Comparison of ENCODE assay signal across 12 cellular contexts in genomic region chr11:128524172-128524571, GRCh38.
DNase-seq lines count a peak whose midpoint lies in the region; ATAC-seq and TF ChIP-seq lines count a peak whose summit lies in the region.
"Had no signal": no experiment of that assay in that cellular context is flagged by ENCODE, and none has a peak within 500 bp of the region (broad histone marks: within the 10 kb centered on the region; RNA-seq: fewer than 3 reads in every experiment).

No MANE protein-coding gene starts in this region.

- H3K4ac ChIP-seq in IMR-90 (ENCODE audit: low read depth, low read length): peak overlapping the region; percentile 98; the same call in 1 of the 2 replicates

- 0 out of 2 replicates have a peak, but pooled peaks have one; percentile 6 for TF ChIP-seq CTCF in BE2C (IDR thresholded peaks at IDR 0.05; ENCODE audit: low read depth, low read length)
- TF ChIP-seq CTCF in IMR-90 (conservative IDR thresholded peaks at IDR 0.05; ENCODE audit: low read depth, low read length): no peak
- no peak for TF ChIP-seq CTCF in brain (conservative IDR thresholded peaks at IDR 0.05)
- TF ChIP-seq CTCF in natural killer cell (IDR thresholded peaks at IDR 0.05): no peak
- no peak for TF ChIP-seq CTCF in hepatocyte (IDR thresholded peaks at IDR 0.05; ENCODE audit: poor library complexity)

- H3K23ac ChIP-seq in IMR-90 (ENCODE audit: low read depth, low read length): peak overlapping the region; percentile 99; the same call in 1 of the 2 replicates

- H3K4me2 ChIP-seq in IMR-90 (ENCODE audit: low read depth, low read length): peak overlapping the region; percentile 45; the same call in 1 of the 2 replicates
- H3K4me2 ChIP-seq in hepatocyte: no peak overlapping the region

- no peak for TF ChIP-seq RAD21 in IMR-90 (IDR thresholded peaks at IDR 0.05; ENCODE audit: low read length)

- DNase-seq in BE2C (no peak), IMR-90 (no peak), natural killer cell (no peak), hepatocyte (ENCODE audit: low spot score) (no peak), NCI-H2171 (lab: John Stamatoyannopoulos, UW) (no peak), substantia nigra (lab: John Stamatoyannopoulos, UW) (no peak)
- DNase-seq: activated CD4-positive, CD25-positive, alpha-beta regulatory T cell treated with anti-CD3 and anti-CD28 coated beads, Interleukin-2, amount 50 U/mL, for 72 hours; NCI-H1105 treated with DMSO at 0.1 percent for 48 hours; stimulated activated CD4-positive, alpha-beta T cell treated with anti-CD3 and anti-CD28 coated beads, Interleukin-4, amount 100 ng/mL, for 1 hour; upper lobe of left lung had no signal

- H3K27me3 ChIP-seq in BE2C (no peaks in the 10 kb centered on the region), IMR-90 (ENCODE audit: control insufficient read depth, insufficient read depth, low read length) (no peaks in the 10 kb centered on the region), hepatocyte (no peaks in the 10 kb centered on the region)
- H3K27me3 ChIP-seq: upper lobe of left lung had no signal

- no peaks in the 10 kb centered on the region for H3K36me3 Mint-ChIP-seq in brain
- H3K36me3 Mint-ChIP-seq in natural killer cell: peaks cover 12% of the 10 kb centered on the region

- no peak overlapping the region for H3K9ac ChIP-seq in IMR-90 (ENCODE audit: low read depth, low read length)

- no peaks in the 10 kb centered on the region for H3K9me2 ChIP-seq in hepatocyte (replicated peaks; ENCODE audit: insufficient read depth)

- H3K9me1 ChIP-seq in IMR-90 (ENCODE audit: insufficient read depth, low read length): peaks cover 3% of the 10 kb centered on the region

- H3K4me3 ChIP-seq in BE2C (ENCODE audit: low read depth, low read length) (no peak overlapping the region), IMR-90 (ENCODE audit: insufficient read depth, low read depth, low read length) (no peak overlapping the region), hepatocyte (no peak overlapping the region)
- H3K4me3 ChIP-seq: upper lobe of left lung had no signal

- H3K27me3 Mint-ChIP-seq in brain (peaks cover 98% of the 10 kb centered on the region), natural killer cell (ENCODE audit: low read depth in 2 of 2) (no peaks in the 10 kb centered on the region)

- H4K91ac ChIP-seq in IMR-90 (ENCODE audit: insufficient read depth, low read depth, low read length): peak overlapping the region; percentile 5; the same call in 1 of the 2 replicates

- peak overlapping the region; percentile 97 for H3K14ac ChIP-seq in IMR-90 (replicated peaks; ENCODE audit: low read depth, low read length)

- no peak overlapping the region for H2AFZ ChIP-seq in IMR-90 (replicated peaks; ENCODE audit: low read length, poor library complexity)
- no peak overlapping the region for H2AFZ ChIP-seq in hepatocyte

- H3K27ac Mint-ChIP-seq in brain (peak overlapping the region in 1 of 5 experiments; percentile 82), natural killer cell (peak overlapping the region; percentile 98 to 99)

- H4K8ac ChIP-seq in IMR-90 (ENCODE audit: low read depth in 2 of 2, low read length in 2 of 2): peak overlapping the region in 1 of 2 experiments; percentile 49; a peak in 2 of 4 replicates

- WGBS in IMR-90 (ENCODE audit: extremely low coverage in 2 of 2, insufficient read length in 1 of 2), 2 experiments: no CpG with 5 or more reads among the region's 4 CpGs
- WGBS in hepatocyte (ENCODE audit: low lambda C conversion rate, missing lambda C conversion rate): 88% methylated on average over 4 of the region's 4 CpGs

- dilution Hi-C loops in IMR-90 (cut with HindIII; ENCODE audit: low sequenced_read_pairs, unreplicated experiment): no loop called here

- H4K20me1 ChIP-seq in IMR-90 (ENCODE audit: insufficient read depth, low read length) (peaks cover 11% of the 10 kb centered on the region; the same call in 1 of the 2 replicates), hepatocyte (ENCODE audit: insufficient read depth, poor library complexity, severe bottlenecking) (no peaks in the 10 kb centered on the region)

- H3K27ac ChIP-seq in IMR-90 (ENCODE audit: insufficient read depth, low read length): no peak overlapping the region
- H3K27ac ChIP-seq in hepatocyte: no peak overlapping the region
- H3K27ac ChIP-seq in substantia nigra (ENCODE audit: low read depth, low read length, poor library complexity, severe bottlenecking): no peak overlapping the region

- no peaks in the 10 kb centered on the region for H3K9me3 ChIP-seq in BE2C
- H3K9me3 ChIP-seq in IMR-90 (ENCODE audit: control insufficient read depth, insufficient read depth, low read length): no peaks in the 10 kb centered on the region
- no peaks in the 10 kb centered on the region for H3K9me3 ChIP-seq in hepatocyte (ENCODE audit: low read depth)
- H3K9me3 ChIP-seq: upper lobe of left lung had no signal

- in situ Hi-C loops in IMR-90 (cut with MboI; ENCODE audit: low sequenced_read_pairs): loop anchor here (25.0 kb wide), 1 partner anchor 487 kb away; no protein-coding TSS in a partner anchor

- BruUV-seq in IMR-90 (replicated peaks; lab: Mats Ljungman, UMichigan): no TSS peak

- H2AK5ac ChIP-seq in IMR-90 (ENCODE audit: low read depth, low read length): peak overlapping the region; percentile 81

- no peak overlapping the region for H2AK9ac ChIP-seq in IMR-90 (replicated peaks; ENCODE audit: low read depth, low read length, poor library complexity)

- ATAC-seq in IMR-90 (ENCODE audit: low read depth): no peak
- ATAC-seq in natural killer cell: no peak
- ATAC-seq in GM21526 (IDR thresholded peaks at IDR 0.05; ENCODE audit: low FRiP score, unreplicated experiment): no peak

- peak overlapping the region in 4 of 5 experiments; percentile 14 to 70 (median 44) for H3K4me3 Mint-ChIP-seq in brain
- H3K4me3 Mint-ChIP-seq in natural killer cell: peak overlapping the region; percentile 39

- H4K5ac ChIP-seq in IMR-90 (ENCODE audit: low read depth, low read length): peak overlapping the region; percentile 15; the same call in 1 of the 2 replicates

- peaks cover 0 to 12% of the 10 kb centered on the region in 2 experiments; a peak in 2 of 4 replicates for H3K79me1 ChIP-seq in IMR-90 (ENCODE audit: low read depth in 1 of 2, low read length in 2 of 2)

- no peak overlapping the region for H3K56ac ChIP-seq in IMR-90 (ENCODE audit: extremely low read depth, insufficient read depth, low read length)

- H3K18ac ChIP-seq in IMR-90 (ENCODE audit: low read depth, low read length): peak overlapping the region; percentile 98; the same call in 1 of the 2 replicates

- H2BK20ac ChIP-seq in IMR-90 (ENCODE audit: low read depth, low read length): peak overlapping the region; percentile 96

- no peaks in the 10 kb centered on the region for H3K36me3 ChIP-seq in BE2C
- no peaks in the 10 kb centered on the region for H3K36me3 ChIP-seq in IMR-90 (ENCODE audit: control insufficient read depth, insufficient read depth, low read length)
- H3K36me3 ChIP-seq in hepatocyte (replicated peaks; ENCODE audit: insufficient read depth, low read depth): no peaks in the 10 kb centered on the region
- H3K36me3 ChIP-seq: upper lobe of left lung had no signal

- H2BK15ac ChIP-seq in IMR-90 (ENCODE audit: low read depth, low read length): peak overlapping the region; percentile 45; the same call in 2 of the 3 replicates

- POLR2A ChIA-PET in IMR-90 (lab: Charles Lee; ENCODE audit: unreplicated experiment): no interaction called here

- H3K9me3 Mint-ChIP-seq in brain: peaks cover 0 to 3% (median 0%) of the 10 kb centered on the region in 5 experiments
- H3K9me3 Mint-ChIP-seq in natural killer cell: no peaks in the 10 kb centered on the region

- H3K4me1 ChIP-seq in BE2C (peaks cover 5% of the 10 kb centered on the region; the same call in 1 of the 2 replicates), IMR-90 (ENCODE audit: control insufficient read depth, insufficient read depth, low read length) (peaks cover 20% of the 10 kb centered on the region), hepatocyte (ENCODE audit: insufficient read depth) (peaks cover 18% of the 10 kb centered on the region)

- no peak for TF ChIP-seq POLR2A in IMR-90 (IDR thresholded peaks at IDR 0.05; ENCODE audit: low read depth, low read length)

- H3K79me2 ChIP-seq in hepatocyte: peaks cover 27% of the 10 kb centered on the region

- intact Hi-C loops in IMR-90 (cut with micrococcal nuclease): loop anchor here (5.0 to 10.0 kb wide), 3 partner anchors 162 to 311 kb away; no protein-coding TSS in a partner anchor
- intact Hi-C loops in natural killer cell (cut with micrococcal nuclease): loop anchor here (10.0 kb wide), 2 partner anchors 171 to 201 kb away; partner anchors contain the start of gene FLI1

- H2BK120ac ChIP-seq in IMR-90 (ENCODE audit: low read depth, low read length): peak overlapping the region; percentile 96

- H3K4me1 Mint-ChIP-seq in brain: peaks cover 26% of the 10 kb centered on the region
- peaks cover 58 to 65% of the 10 kb centered on the region in 2 donors for H3K4me1 Mint-ChIP-seq in natural killer cell

- CTCF ChIA-PET in IMR-90 (lab: Yijun Ruan, JAX): interaction anchor here (0.7 kb wide), 1 partner anchor 471 kb away, joined by 3 read pairs; no protein-coding TSS in a partner anchor

- peak overlapping the region; percentile 94 for H2BK5ac ChIP-seq in IMR-90 (ENCODE audit: low read depth, low read length, poor library complexity, severe bottlenecking)

TF ChIP-seq in IMR-90, 13 proteins besides CTCF, POLR2A, EP300 and RAD21:
- TF ChIP-seq CEBPB (IDR thresholded peaks at IDR 0.05; ENCODE audit: low read depth, low read length) (peak; percentile 70), MXI1 (IDR thresholded peaks at IDR 0.05; ENCODE audit: borderline replicate concordance, low read depth, low read length) (no peak)
